In the genomic region with DNA sequence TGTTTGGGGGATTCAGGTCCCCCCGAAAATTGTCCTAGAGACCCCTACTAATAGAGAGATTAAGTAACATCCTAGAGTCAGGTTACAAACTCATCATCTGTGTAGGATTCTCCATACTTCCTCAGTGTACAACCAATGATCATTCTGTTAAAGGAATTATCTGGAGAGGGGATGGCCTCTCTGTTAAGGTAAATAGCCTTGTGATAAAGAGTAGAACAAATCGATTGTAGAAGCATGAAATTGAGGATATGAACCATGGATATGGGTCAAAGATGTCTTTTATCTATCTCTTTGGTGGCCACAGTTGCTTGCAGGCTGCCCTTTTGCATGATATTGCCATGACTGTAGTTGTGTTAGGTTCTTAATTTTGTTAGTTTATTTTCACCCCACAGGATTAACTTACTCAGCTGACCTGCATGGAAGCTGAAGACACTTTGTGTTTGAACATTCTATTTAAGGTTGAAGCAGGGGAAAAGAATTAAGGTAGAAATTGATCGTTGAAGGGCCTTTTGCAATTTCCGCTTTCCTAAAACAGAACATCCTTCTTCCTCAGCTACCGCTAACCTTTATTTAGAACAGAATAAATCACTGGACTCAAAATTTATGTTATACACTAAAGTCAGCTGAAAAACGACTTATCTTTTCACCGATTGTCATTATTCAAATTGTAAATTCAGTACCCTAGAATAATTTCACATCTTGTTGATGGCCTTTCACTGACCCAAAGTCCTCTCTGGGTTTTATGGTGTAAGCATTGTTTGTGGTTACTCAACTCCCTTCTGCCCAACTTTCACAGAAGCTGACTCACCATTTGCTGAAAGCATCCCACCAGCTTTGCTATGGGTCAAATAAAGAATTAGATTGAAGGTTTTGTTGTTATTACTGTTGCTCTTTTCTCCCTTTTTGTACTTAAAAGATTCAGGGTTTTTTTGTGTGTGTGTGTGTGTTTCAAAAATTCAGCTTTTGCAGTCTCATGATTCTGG, we compare ENCODE assay signal across 13 cellular contexts. TPM values are rescaled to one million over a fixed set of nuclear protein-coding genes. Genes with fewer than 3 reads are reported as not detected.
DNase-seq lines count a peak whose midpoint lies in the region; ATAC-seq and TF ChIP-seq lines count a peak whose summit lies in the region.
"Had no signal": no experiment of that assay in that cellular context is flagged by ENCODE, and none has a peak within 500 bp of the region (broad histone marks: within the 10 kb centered on the region; RNA-seq: fewer than 3 reads in every experiment).

No MANE protein-coding gene starts in this region.

- H3K4me1 ChIP-seq in upper lobe of right lung (peaks cover 11% of the 10 kb centered on the region), colonic mucosa (no peaks in the 10 kb centered on the region)
- H3K4me1 ChIP-seq: BLaER1, psoas muscle had no signal

- H3K27me3 Mint-ChIP-seq in glutamatergic neuron (ENCODE audit: unreplicated experiment), result peaks cover 9% of the 10 kb centered on the region

- H3K27ac ChIP-seq in upper lobe of right lung (no peak overlapping the region), colonic mucosa (no peak overlapping the region)
- H3K27ac ChIP-seq: BLaER1, psoas muscle, WERI-Rb-1 had no signal

- intact Hi-C loops in left cardiac atrium (cut with DNase I) (no loop called here), cardiac septum (cut with DNase I) (no loop called here), upper lobe of right lung (cut with DNase I) (no loop called here), colonic mucosa (cut with DNase I) (no loop called here)

- peaks cover 63% of the 10 kb centered on the region for H3K4me1 Mint-ChIP-seq in glutamatergic neuron (ENCODE audit: low read depth, unreplicated experiment)
- H3K4me1 Mint-ChIP-seq: activated naive CD8-positive, alpha-beta T cell treated with anti-CD3 and anti-CD28 coated beads for 36 hours had no signal

- peaks cover 9% of the 10 kb centered on the region for H3K9me3 Mint-ChIP-seq in glutamatergic neuron (ENCODE audit: unreplicated experiment)
- H3K9me3 Mint-ChIP-seq: activated naive CD8-positive, alpha-beta T cell treated with anti-CD3 and anti-CD28 coated beads for 36 hours had no signal

- H3K9ac ChIP-seq in colonic mucosa (ENCODE audit: low read depth in 2 of 2, low read length in 2 of 2), result no peak overlapping the region
- H3K9ac ChIP-seq: BLaER1 had no signal

- in situ Hi-C loops in GM13977 (cut with MboI; ENCODE audit: low pct_unique_long_range_greater_than_20kb, low sequenced_read_pairs, unreplicated experiment), result no loop called here

- H3K36me3 Mint-ChIP-seq in glutamatergic neuron (ENCODE audit: unreplicated experiment), result no peaks in the 10 kb centered on the region
- H3K36me3 Mint-ChIP-seq: activated naive CD8-positive, alpha-beta T cell treated with anti-CD3 and anti-CD28 coated beads for 36 hours had no signal

- H3K4me3 ChIP-seq in upper lobe of right lung (no peak overlapping the region), colonic mucosa (no peak overlapping the region)
- H3K4me3 ChIP-seq: BLaER1, psoas muscle had no signal

- DNase-seq in left cardiac atrium, result no peak
- DNase-seq in cardiac septum (ENCODE audit: low spot score), result no peak
- peak; percentile 65 for DNase-seq in SKM-1 treated with dmso at 0.1 percent for 144 hours (lab: John Stamatoyannopoulos, UW; ENCODE audit: unreplicated experiment)
- DNase-seq in glutamatergic neuron, result no peak
- DNase-seq in upper lobe of right lung, result no peak
- DNase-seq in colonic mucosa, result no peak
- DNase-seq in GM13977 (ENCODE audit: low spot score), result no peak
- no peak for DNase-seq in NCI-H187 treated with DMSO at 0.1 percent for 48 hours (lab: John Stamatoyannopoulos, UW)
- DNase-seq: activated naive CD8-positive, alpha-beta T cell treated with anti-CD3 and anti-CD28 coated beads for 36 hours; NCI-H510A treated with DMSO at 0.1 percent for 48 hours; psoas muscle; WERI-Rb-1 had no signal

- H3K9me3 ChIP-seq in upper lobe of right lung (no peaks in the 10 kb centered on the region), colonic mucosa (no peaks in the 10 kb centered on the region)
- H3K9me3 ChIP-seq: BLaER1, psoas muscle had no signal

- no peak for TF ChIP-seq CTCF in glutamatergic neuron (IDR thresholded peaks at IDR 0.05; ENCODE audit: partially characterized antibody, unreplicated experiment)
- no peak for TF ChIP-seq CTCF in upper lobe of right lung (IDR thresholded peaks at IDR 0.05)
- no peak for TF ChIP-seq CTCF in colonic mucosa (IDR thresholded peaks at IDR 0.05)
- no peak for TF ChIP-seq CTCF in GM13977 (IDR thresholded peaks at IDR 0.05; ENCODE audit: extremely low read depth, insufficient read depth, missing control alignments)

- H3K36me3 ChIP-seq in upper lobe of right lung, result peaks cover 17% of the 10 kb centered on the region
- no peaks in the 10 kb centered on the region for H3K36me3 ChIP-seq in colonic mucosa
- H3K36me3 ChIP-seq: BLaER1, WERI-Rb-1 had no signal

- H3K4me3 Mint-ChIP-seq in glutamatergic neuron (ENCODE audit: unreplicated experiment), result peak overlapping the region; percentile 57
- H3K4me3 Mint-ChIP-seq: activated naive CD8-positive, alpha-beta T cell treated with anti-CD3 and anti-CD28 coated beads for 36 hours had no signal

- ATAC-seq in left cardiac atrium, result peak; percentile 41 to 64
- ATAC-seq in upper lobe of right lung, result peak; percentile 59
- ATAC-seq: psoas muscle had no signal

- no peaks in the 10 kb centered on the region for H3K27me3 ChIP-seq in upper lobe of right lung
- no peaks in the 10 kb centered on the region for H3K27me3 ChIP-seq in colonic mucosa

- H3K27ac Mint-ChIP-seq in glutamatergic neuron (ENCODE audit: unreplicated experiment), result peak overlapping the region; percentile 92
- H3K27ac Mint-ChIP-seq: activated naive CD8-positive, alpha-beta T cell treated with anti-CD3 and anti-CD28 coated beads for 36 hours had no signal

RNA-seq across cellular contexts. Expression of a gene that starts 52.3 kb away (rescaled TPM):
- 10 to 100 TPM; 11.9 to 16.7 TPM for total RNA-seq in left cardiac atrium
- 3.2 TPM for total RNA-seq in cardiac septum
- 3.9 TPM for total RNA-seq in glutamatergic neuron (ENCODE audit: unreplicated experiment)
- 44.6 TPM for total RNA-seq in upper lobe of right lung
- total RNA-seq in colonic mucosa, result 1 to 10 TPM; 3.3 to 3.6 TPM
